ENCODE assay signal across 8 cellular contexts in genomic region chr1:115980998-115981993, GRCh38. TPM values are rescaled to one million over a fixed set of nuclear protein-coding genes. Genes with fewer than 3 reads are reported as not detected.
A peak's percentile ranks its signal among the peaks of the same experiment; 100 is the strongest.
DNase-seq lines count a peak whose midpoint lies in the region; ATAC-seq and TF ChIP-seq lines count a peak whose summit lies in the region.

No MANE protein-coding gene starts in this region.

- no peaks in the 10 kb centered on the region for H3K36me3 ChIP-seq in transverse colon

- intact Hi-C loops in left colon (cut with DNase I, micrococcal nuclease) = no loop called here
- intact Hi-C loops in transverse colon (cut with DNase I; ENCODE audit: low total_unique reads) = loop anchor here (10.0 kb wide), 1 partner anchor 186 kb away; no protein-coding TSS in a partner anchor

- TF ChIP-seq EP300 in transverse colon (IDR thresholded peaks at IDR 0.05; ENCODE audit: low read depth) = no peak

- peak; percentile 50 for ATAC-seq in HG02642 (IDR thresholded peaks at IDR 0.05; ENCODE audit: poor library complexity, unreplicated experiment)
- peak; percentile 54 for ATAC-seq in left colon
- ATAC-seq in GM19467 (IDR thresholded peaks at IDR 0.05; ENCODE audit: unreplicated experiment) = no peak

- no peaks in the 10 kb centered on the region for H3K9me3 ChIP-seq in transverse colon

- WGBS in transverse colon (ENCODE audit: low coverage in 1 of 2), 2 donors = 48 to 63% methylated on average over 3 of the region's 3 CpGs

- H3K27ac ChIP-seq in transverse colon = no peak overlapping the region

- TF ChIP-seq CTCF in transverse colon (IDR thresholded peaks at IDR 0.05) = peak; percentile 52 to 64 (median 63)

- H3K4me1 ChIP-seq in transverse colon = peaks cover 0 to 10% (median 6%) of the 10 kb centered on the region in 4 donors

- no peaks in the 10 kb centered on the region for H3K27me3 ChIP-seq in transverse colon

- H3K4me3 ChIP-seq in transverse colon = no peak overlapping the region

- in situ Hi-C loops in transverse colon (cut with MboI; ENCODE audit: low pct_ligation_motif_present in 1 of 4, low pct_unique_long_range_greater_than_20kb in 1 of 4, low sequenced_read_pairs in 3 of 4) = loop anchor here (5.0 to 25.0 kb wide), 3 partner anchors 174 to 369 kb away; no protein-coding TSS in a partner anchor

- DNase-seq in NCI-H2081 (lab: John Stamatoyannopoulos, UW) (peak; percentile 16 to 36), NCI-H2081 treated with DMSO at 0.1 percent for 48 hours (lab: John Stamatoyannopoulos, UW) (no peak), NOMO-1 treated with dmso at 0.1 percent for 144 hours (lab: John Stamatoyannopoulos, UW; ENCODE audit: unreplicated experiment) (peak; percentile 50), cerebellar cortex (ENCODE audit: low spot score) (peak; percentile 68), left colon (peak in 1 of 2 donors; percentile 19), transverse colon (no peak)

- no peak for TF ChIP-seq POLR2A in transverse colon (IDR thresholded peaks at IDR 0.05)

RNA-seq across cellular contexts. Expression of gene SLC22A15, which starts 5.0 kb away (rescaled TPM):
- total RNA-seq in left colon = 1 to 10 TPM; 1.9 to 4.8 TPM
- total RNA-seq in transverse colon = 1 to 10 TPM; 1.9 to 5.6 (median 3.4) TPM

Comparison
In these comparisons a context has a peak if more than half of its experiments do, and no peak if none do; other contexts are left out.
1. DNase-seq: peak in NCI-H2081 (2 of 2), NOMO-1 treated with dmso at 0.1 percent for 144 hours (single experiment) and cerebellar cortex (single experiment); none in NCI-H2081 treated with DMSO at 0.1 percent for 48 hours (single experiment) and transverse colon (single experiment).